ENCODE assay signal across 2 cellular contexts in the genomic region with DNA sequence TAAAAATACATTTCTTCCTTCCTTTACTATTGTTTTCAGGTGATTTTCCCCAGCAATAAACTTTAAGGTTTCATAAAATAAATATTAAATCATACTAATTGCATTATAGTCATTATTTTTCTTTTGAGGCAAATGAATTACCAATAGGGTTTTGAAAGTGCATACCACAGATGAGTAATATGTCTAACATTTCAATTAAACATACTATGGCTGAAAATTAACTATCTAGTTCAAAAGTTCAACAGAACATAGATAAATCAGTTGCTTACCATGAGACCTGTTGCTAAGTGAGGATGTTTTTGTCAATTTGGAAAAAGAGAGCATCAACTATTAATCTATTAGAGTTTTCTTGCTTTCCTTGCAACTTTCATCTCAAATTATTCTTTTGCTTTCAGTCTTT.
TF ChIP-seq lines count a peak whose summit lies in the region.

No MANE protein-coding gene starts in this region.

TF ChIP-seq in SK-N-SH treated with all-trans-retinoic acid at 6 μM for 48 hours, 23 proteins besides CTCF, POLR2A, EP300 and RAD21 (continued from another document):
- TF ChIP-seq GLIS3 (CRISPR knock-in tag; IDR thresholded peaks at IDR 0.05) (no peak), POU6F1 (CRISPR knock-in tag; IDR thresholded peaks at IDR 0.05; ENCODE audit: borderline replicate concordance, low read depth) (no peak), ZNF8 (CRISPR knock-in tag; IDR thresholded peaks at IDR 0.05) (no peak; the same call in 1 of the 2 replicates)

TF ChIP-seq in SK-N-SH, 30 proteins besides CTCF, POLR2A, EP300 and RAD21:
- TF ChIP-seq REST (IDR thresholded peaks at IDR 0.05; ENCODE audit: low read depth, low read length) = no peak
- no peak for TF ChIP-seq IRF3 (IDR thresholded peaks at IDR 0.05; ENCODE audit: low read depth, low read length)
